In genomic region chr7:106112118-106112971, GRCh38 we compare ENCODE assay signal across 1 cellular context.
TF ChIP-seq lines count a peak whose summit lies in the region.

Gene SYPL1, minus strand, starts transcription at chr7:106112312. Its CDS starts 104 bp downstream, at chr7:106112208.

TF ChIP-seq in HepG2, 621 proteins besides CTCF, POLR2A, EP300 and RAD21 (continued from another document and continues in another):
- TF ChIP-seq, protein P1, sequence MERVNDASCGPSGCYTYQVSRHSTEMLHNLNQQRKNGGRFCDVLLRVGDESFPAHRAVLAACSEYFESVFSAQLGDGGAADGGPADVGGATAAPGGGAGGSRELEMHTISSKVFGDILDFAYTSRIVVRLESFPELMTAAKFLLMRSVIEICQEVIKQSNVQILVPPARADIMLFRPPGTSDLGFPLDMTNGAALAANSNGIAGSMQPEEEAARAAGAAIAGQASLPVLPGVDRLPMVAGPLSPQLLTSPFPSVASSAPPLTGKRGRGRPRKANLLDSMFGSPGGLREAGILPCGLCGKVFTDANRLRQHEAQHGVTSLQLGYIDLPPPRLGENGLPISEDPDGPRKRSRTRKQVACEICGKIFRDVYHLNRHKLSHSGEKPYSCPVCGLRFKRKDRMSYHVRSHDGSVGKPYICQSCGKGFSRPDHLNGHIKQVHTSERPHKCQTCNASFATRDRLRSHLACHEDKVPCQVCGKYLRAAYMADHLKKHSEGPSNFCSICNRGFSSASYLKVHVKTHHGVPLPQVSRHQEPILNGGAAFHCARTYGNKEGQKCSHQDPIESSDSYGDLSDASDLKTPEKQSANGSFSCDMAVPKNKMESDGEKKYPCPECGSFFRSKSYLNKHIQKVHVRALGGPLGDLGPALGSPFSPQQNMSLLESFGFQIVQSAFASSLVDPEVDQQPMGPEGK (CRISPR knock-in tag; IDR thresholded peaks at IDR 0.05): peak; percentile 59
- TF ChIP-seq SMAD3 (CRISPR knock-in tag; IDR thresholded peaks at IDR 0.05) (peak; percentile 46; the same call in 1 of the 2 replicates), NRL (CRISPR knock-in tag; IDR thresholded peaks at IDR 0.05; ENCODE audit: borderline replicate concordance) (no peak), ZNF7 (CRISPR knock-in tag; IDR thresholded peaks at IDR 0.05) (no peak), WIZ (CRISPR knock-in tag; IDR thresholded peaks at IDR 0.05) (peak; percentile 43; the same call in 1 of the 2 replicates), NR2F6 (IDR thresholded peaks at IDR 0.05) (no peak), NR2F6 (CRISPR knock-in tag; IDR thresholded peaks at IDR 0.05) (peak; percentile 25; the same call in 1 of the 2 replicates), TBX3 (IDR thresholded peaks at IDR 0.05; ENCODE audit: borderline replicate concordance) (no peak), SP4 (CRISPR knock-in tag; IDR thresholded peaks at IDR 0.05) (peak; percentile 88), MYPOP (CRISPR knock-in tag; IDR thresholded peaks at IDR 0.05) (no peak), IKZF1 (IDR thresholded peaks at IDR 0.05) (no peak), SYNCRIP (IDR thresholded peaks at IDR 0.05; ENCODE audit: insufficient read depth, low read depth, low read length) (no peak), MXI1 (IDR thresholded peaks at IDR 0.05; ENCODE audit: borderline replicate concordance, low read depth, low read length) (no peak), ZC3H13 (CRISPR knock-in tag; IDR thresholded peaks at IDR 0.05) (no peak), TOE1 (CRISPR knock-in tag; IDR thresholded peaks at IDR 0.05) (no peak), HHEX (CRISPR knock-in tag; IDR thresholded peaks at IDR 0.05) (no peak), HOXD1 (CRISPR knock-in tag; IDR thresholded peaks at IDR 0.05) (no peak), NR3C1 (CRISPR knock-in tag; IDR thresholded peaks at IDR 0.05) (no peak), GPN1 (CRISPR knock-in tag; IDR thresholded peaks at IDR 0.05; ENCODE audit: borderline replicate concordance) (no peak), ZNF792 (CRISPR knock-in tag; IDR thresholded peaks at IDR 0.05) (peak; percentile 51; the same call in 1 of the 2 replicates), ZNF430 (CRISPR knock-in tag; IDR thresholded peaks at IDR 0.05) (no peak), ZXDC (CRISPR knock-in tag; IDR thresholded peaks at IDR 0.05) (0 out of 2 replicates have a peak, but pooled peaks have one; percentile 33), ZSCAN31 (CRISPR knock-in tag; IDR thresholded peaks at IDR 0.05; ENCODE audit: low read depth) (0 out of 2 replicates have a peak, but pooled peaks have one; percentile 4), BRD4 (CRISPR knock-in tag; IDR thresholded peaks at IDR 0.05) (no peak; the same call in 1 of the 2 replicates), HOXA3 (CRISPR knock-in tag; IDR thresholded peaks at IDR 0.05) (no peak), TRIM24 (CRISPR knock-in tag; IDR thresholded peaks at IDR 0.05) (no peak), ZNF607 (CRISPR knock-in tag; IDR thresholded peaks at IDR 0.05; ENCODE audit: borderline replicate concordance) (peak; percentile 1; the same call in 1 of the 2 replicates), NKX3-1 (CRISPR knock-in tag; IDR thresholded peaks at IDR 0.05) (0 out of 2 replicates have a peak, but pooled peaks have one; percentile 72), ZNF782 (CRISPR knock-in tag; IDR thresholded peaks at IDR 0.05; ENCODE audit: borderline replicate concordance) (no peak), ZNF318 (CRISPR knock-in tag; IDR thresholded peaks at IDR 0.05) (no peak)
- TF ChIP-seq, protein P2, sequence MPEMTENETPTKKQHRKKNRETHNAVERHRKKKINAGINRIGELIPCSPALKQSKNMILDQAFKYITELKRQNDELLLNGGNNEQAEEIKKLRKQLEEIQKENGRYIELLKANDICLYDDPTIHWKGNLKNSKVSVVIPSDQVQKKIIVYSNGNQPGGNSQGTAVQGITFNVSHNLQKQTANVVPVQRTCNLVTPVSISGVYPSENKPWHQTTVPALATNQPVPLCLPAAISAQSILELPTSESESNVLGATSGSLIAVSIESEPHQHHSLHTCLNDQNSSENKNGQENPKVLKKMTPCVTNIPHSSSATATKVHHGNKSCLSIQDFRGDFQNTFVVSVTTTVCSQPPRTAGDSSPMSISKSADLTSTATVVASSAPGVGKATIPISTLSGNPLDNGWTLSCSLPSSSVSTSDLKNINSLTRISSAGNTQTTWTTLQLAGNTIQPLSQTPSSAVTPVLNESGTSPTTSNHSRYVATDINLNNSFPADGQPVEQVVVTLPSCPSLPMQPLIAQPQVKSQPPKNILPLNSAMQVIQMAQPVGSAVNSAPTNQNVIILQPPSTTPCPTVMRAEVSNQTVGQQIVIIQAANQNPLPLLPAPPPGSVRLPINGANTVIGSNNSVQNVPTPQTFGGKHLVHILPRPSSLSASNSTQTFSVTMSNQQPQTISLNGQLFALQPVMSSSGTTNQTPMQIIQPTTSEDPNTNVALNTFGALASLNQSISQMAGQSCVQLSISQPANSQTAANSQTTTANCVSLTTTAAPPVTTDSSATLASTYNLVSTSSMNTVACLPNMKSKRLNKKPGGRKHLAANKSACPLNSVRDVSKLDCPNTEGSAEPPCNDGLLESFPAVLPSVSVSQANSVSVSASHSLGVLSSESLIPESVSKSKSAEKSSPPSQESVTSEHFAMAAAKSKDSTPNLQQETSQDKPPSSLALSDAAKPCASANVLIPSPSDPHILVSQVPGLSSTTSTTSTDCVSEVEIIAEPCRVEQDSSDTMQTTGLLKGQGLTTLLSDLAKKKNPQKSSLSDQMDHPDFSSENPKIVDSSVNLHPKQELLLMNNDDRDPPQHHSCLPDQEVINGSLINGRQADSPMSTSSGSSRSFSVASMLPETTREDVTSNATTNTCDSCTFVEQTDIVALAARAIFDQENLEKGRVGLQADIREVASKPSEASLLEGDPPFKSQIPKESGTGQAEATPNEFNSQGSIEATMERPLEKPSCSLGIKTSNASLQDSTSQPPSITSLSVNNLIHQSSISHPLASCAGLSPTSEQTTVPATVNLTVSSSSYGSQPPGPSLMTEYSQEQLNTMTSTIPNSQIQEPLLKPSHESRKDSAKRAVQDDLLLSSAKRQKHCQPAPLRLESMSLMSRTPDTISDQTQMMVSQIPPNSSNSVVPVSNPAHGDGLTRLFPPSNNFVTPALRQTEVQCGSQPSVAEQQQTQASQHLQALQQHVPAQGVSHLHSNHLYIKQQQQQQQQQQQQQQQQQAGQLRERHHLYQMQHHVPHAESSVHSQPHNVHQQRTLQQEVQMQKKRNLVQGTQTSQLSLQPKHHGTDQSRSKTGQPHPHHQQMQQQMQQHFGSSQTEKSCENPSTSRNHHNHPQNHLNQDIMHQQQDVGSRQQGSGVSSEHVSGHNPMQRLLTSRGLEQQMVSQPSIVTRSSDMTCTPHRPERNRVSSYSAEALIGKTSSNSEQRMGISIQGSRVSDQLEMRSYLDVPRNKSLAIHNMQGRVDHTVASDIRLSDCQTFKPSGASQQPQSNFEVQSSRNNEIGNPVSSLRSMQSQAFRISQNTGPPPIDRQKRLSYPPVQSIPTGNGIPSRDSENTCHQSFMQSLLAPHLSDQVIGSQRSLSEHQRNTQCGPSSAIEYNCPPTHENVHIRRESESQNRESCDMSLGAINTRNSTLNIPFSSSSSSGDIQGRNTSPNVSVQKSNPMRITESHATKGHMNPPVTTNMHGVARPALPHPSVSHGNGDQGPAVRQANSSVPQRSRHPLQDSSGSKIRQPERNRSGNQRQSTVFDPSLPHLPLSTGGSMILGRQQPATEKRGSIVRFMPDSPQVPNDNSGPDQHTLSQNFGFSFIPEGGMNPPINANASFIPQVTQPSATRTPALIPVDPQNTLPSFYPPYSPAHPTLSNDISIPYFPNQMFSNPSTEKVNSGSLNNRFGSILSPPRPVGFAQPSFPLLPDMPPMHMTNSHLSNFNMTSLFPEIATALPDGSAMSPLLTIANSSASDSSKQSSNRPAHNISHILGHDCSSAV (CRISPR knock-in tag; IDR thresholded peaks at IDR 0.05; ENCODE audit: borderline replicate concordance): no peak
- TF ChIP-seq, protein P3, sequence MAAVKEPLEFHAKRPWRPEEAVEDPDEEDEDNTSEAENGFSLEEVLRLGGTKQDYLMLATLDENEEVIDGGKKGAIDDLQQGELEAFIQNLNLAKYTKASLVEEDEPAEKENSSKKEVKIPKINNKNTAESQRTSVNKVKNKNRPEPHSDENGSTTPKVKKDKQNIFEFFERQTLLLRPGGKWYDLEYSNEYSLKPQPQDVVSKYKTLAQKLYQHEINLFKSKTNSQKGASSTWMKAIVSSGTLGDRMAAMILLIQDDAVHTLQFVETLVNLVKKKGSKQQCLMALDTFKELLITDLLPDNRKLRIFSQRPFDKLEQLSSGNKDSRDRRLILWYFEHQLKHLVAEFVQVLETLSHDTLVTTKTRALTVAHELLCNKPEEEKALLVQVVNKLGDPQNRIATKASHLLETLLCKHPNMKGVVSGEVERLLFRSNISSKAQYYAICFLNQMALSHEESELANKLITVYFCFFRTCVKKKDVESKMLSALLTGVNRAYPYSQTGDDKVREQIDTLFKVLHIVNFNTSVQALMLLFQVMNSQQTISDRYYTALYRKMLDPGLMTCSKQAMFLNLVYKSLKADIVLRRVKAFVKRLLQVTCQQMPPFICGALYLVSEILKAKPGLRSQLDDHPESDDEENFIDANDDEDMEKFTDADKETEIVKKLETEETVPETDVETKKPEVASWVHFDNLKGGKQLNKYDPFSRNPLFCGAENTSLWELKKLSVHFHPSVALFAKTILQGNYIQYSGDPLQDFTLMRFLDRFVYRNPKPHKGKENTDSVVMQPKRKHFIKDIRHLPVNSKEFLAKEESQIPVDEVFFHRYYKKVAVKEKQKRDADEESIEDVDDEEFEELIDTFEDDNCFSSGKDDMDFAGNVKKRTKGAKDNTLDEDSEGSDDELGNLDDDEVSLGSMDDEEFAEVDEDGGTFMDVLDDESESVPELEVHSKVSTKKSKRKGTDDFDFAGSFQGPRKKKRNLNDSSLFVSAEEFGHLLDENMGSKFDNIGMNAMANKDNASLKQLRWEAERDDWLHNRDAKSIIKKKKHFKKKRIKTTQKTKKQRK (IDR thresholded peaks at IDR 0.05; ENCODE audit: low read length): no peak
